10 cellular contexts compared by ENCODE assay signal in the genomic region with DNA sequence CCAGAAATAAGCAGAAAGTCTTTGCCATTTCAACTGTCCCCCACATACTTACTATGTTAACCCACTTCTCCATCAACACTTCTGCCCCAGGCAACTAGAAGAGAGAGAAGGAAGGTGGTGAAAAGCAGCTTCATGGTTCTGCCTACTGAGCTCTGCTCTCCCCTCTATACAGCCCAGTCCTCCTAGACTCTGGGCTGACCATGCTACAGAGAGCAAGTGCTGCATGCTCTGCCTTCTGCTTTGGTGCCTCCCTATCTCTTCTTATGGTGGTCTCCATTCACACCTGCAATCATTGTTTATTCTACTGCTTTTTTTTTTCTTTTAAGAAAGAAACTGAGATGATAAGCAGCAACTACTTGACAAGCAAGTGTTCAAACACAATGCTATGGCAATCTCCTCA. TPM values are rescaled to one million over a fixed set of nuclear protein-coding genes. Genes with fewer than 3 reads are reported as not detected.
"Had no signal": no experiment of that assay in that cellular context is flagged by ENCODE, and none has a peak within 500 bp of the region (broad histone marks: within the 10 kb centered on the region; RNA-seq: fewer than 3 reads in every experiment).

No MANE protein-coding gene starts in this region.

- DNase-seq: GM23248, GOT3, H7, HFFc6, KBM-7 had no signal

- H3K36me3 ChIP-seq: HAP-1 had no signal

- H3K9me3 Mint-ChIP-seq: IgD-negative memory B cell had no signal

- H3K27ac ChIP-seq: GM23248 had no signal

- H3K4me1 ChIP-seq: HAP-1 had no signal

- H3K9ac ChIP-seq: GM23248 had no signal

- H3K27ac Mint-ChIP-seq: HFFc6 had no signal

- ATAC-seq: HCT116 had no signal

- H3K4me3 Mint-ChIP-seq: HFFc6 had no signal

- H3K4me3 ChIP-seq: GM23248, HAP-1 had no signal

- H2AFZ ChIP-seq: GM23248 had no signal

- H3K9me3 ChIP-seq: HAP-1 had no signal

RNA-seq across cellular contexts. Expression of a gene that starts 20.3 kb away (rescaled TPM):
- total RNA-seq: GM23248, H4, HFFc6, HT-29 had no signal
- polyA plus RNA-seq: GM23248 had no signal

RNA-seq across cellular contexts. Expression of a gene that starts 51.7 kb away (rescaled TPM):
- total RNA-seq: GM23248, H4, H7, HFFc6, HT-29 had no signal
- polyA plus RNA-seq: GM23248, IgD-negative memory B cell had no signal
